Comparison of ENCODE assay signal across 7 cellular contexts in genomic region chr5:177545487-177546261, GRCh38. TPM values are rescaled to one million over a fixed set of nuclear protein-coding genes. Genes with fewer than 3 reads are reported as not detected.
A peak's percentile ranks its signal among the peaks of the same experiment; 100 is the strongest.
DNase-seq lines count a peak whose midpoint lies in the region; ATAC-seq and TF ChIP-seq lines count a peak whose summit lies in the region.
"Had no signal": no experiment of that assay in that cellular context is flagged by ENCODE, and none has a peak within 500 bp of the region (broad histone marks: within the 10 kb centered on the region; RNA-seq: fewer than 3 reads in every experiment).

No MANE protein-coding gene starts in this region.

- H3K4me3 ChIP-seq in colonic mucosa (no peak overlapping the region), psoas muscle (no peak overlapping the region)

- peak; percentile 83 to 85 (median 85) for ATAC-seq in psoas muscle
- no peak for ATAC-seq in GM21447 (IDR thresholded peaks at IDR 0.05; ENCODE audit: unreplicated experiment)
- no peak for ATAC-seq in GM21825 (IDR thresholded peaks at IDR 0.05; ENCODE audit: unreplicated experiment)

- H3K9me3 ChIP-seq in colonic mucosa (no peaks in the 10 kb centered on the region), psoas muscle (no peaks in the 10 kb centered on the region)

- WGBS in psoas muscle, 3 donors: 15 to 18% (median 18%) methylated on average over 4 of the region's 4 CpGs

- peak overlapping the region; percentile 39 for H3K27ac ChIP-seq in colonic mucosa
- peak overlapping the region; percentile 86 for H3K27ac ChIP-seq in psoas muscle

- DNase-seq in KBM-7 (peak; percentile 19), colonic mucosa (peak; percentile 37), psoas muscle (peak; percentile 61 to 73)
- no peak for DNase-seq in stimulated activated CD8-positive, alpha-beta memory T cell treated with anti-CD3 and anti-CD28 coated beads, Interleukin-4, amount 100 ng/mL, for 48 hours
- DNase-seq: activated gamma-delta T cell had no signal

- H3K9ac ChIP-seq in colonic mucosa (ENCODE audit: low read depth in 2 of 2, low read length in 2 of 2): no peak overlapping the region

- H3K4me1 ChIP-seq in colonic mucosa (no peaks in the 10 kb centered on the region), psoas muscle (peaks cover 85% of the 10 kb centered on the region)

- H3K36me3 ChIP-seq in colonic mucosa: no peaks in the 10 kb centered on the region
- H3K36me3 ChIP-seq in psoas muscle (ENCODE audit: insufficient read depth in 1 of 2, low read depth in 1 of 2): peaks cover 4 to 11% of the 10 kb centered on the region in 2 donors

- H3K27me3 ChIP-seq in colonic mucosa (no peaks in the 10 kb centered on the region), psoas muscle (ENCODE audit: insufficient read depth in 3 of 3, low read length in 2 of 3) (no peaks in the 10 kb centered on the region)

- intact Hi-C loops in colonic mucosa (cut with DNase I) (no loop called here), psoas muscle (cut with DNase I) (loop anchor here in 1 of 2 donors (10.0 kb wide), 1 partner anchor 49 kb away; the partner anchor contains the start of gene TMED9)

- in situ Hi-C loops in KBM-7 (cut with MboI; ENCODE audit: low pct_unique_long_range_greater_than_20kb, low sequenced_read_pairs): no loop called here

- TF ChIP-seq CTCF in colonic mucosa (IDR thresholded peaks at IDR 0.05): no peak
- TF ChIP-seq CTCF in psoas muscle (IDR thresholded peaks at IDR 0.05): no peak

RNA-seq across cellular contexts. Expression of gene FAM193B, which starts 8.7 kb away (rescaled TPM):
- total RNA-seq in colonic mucosa: 10 to 100 TPM; 39.4 to 78.6 TPM
- 10 to 100 TPM; 27.2 to 36.7 (median 30.3) TPM for total RNA-seq in psoas muscle
- 10 to 100 TPM; 26.9 to 31.2 (median 27.0) TPM for polyA plus RNA-seq in psoas muscle

RNA-seq across cellular contexts. Expression of gene DDX41, which starts 28.9 kb away (rescaled TPM):
- 100 to 1,000 TPM in 1 of 2 donors, 10 to 100 TPM in 1; 84.3 to 134 TPM for total RNA-seq in colonic mucosa
- total RNA-seq in psoas muscle: 10 to 100 TPM; 37.2 to 41.0 (median 40.2) TPM
- polyA plus RNA-seq in psoas muscle: 10 to 100 TPM; 45.6 to 71.6 (median 57.3) TPM

RNA-seq across cellular contexts. Expression of gene DOK3, which starts 36.0 kb away (rescaled TPM):
- 1 to 10 TPM; 4.1 to 8.9 TPM for total RNA-seq in colonic mucosa
- total RNA-seq in psoas muscle: 1 to 10 TPM; 2.4 to 5.4 (median 3.1) TPM
- 1 to 10 TPM in 2 of 3 donors, under 1 TPM in 1; 0.44 to 5.0 (median 3.8) TPM for polyA plus RNA-seq in psoas muscle

RNA-seq across cellular contexts. Expression of gene TMED9, which starts 46.3 kb away (rescaled TPM):
- total RNA-seq in colonic mucosa (100 to 1,000 TPM; 187 to 303 TPM), psoas muscle (10 to 100 TPM; 47.5 to 71.9 (median 56.7) TPM)
- 100 to 1,000 TPM in 2 of 3 donors, 10 to 100 TPM in 1; 78.3 to 185 (median 115) TPM for polyA plus RNA-seq in psoas muscle

RNA-seq across cellular contexts. Expression of gene PDLIM7, which starts 48.3 kb away (rescaled TPM):
- total RNA-seq in colonic mucosa (10 to 100 TPM; 19.7 to 44.9 TPM), psoas muscle (100 to 1,000 TPM; 134 to 221 (median 161) TPM)
- polyA plus RNA-seq in psoas muscle: 100 to 1,000 TPM; 174 to 254 (median 221) TPM

Comparison
In these comparisons a context has a peak if more than half of its experiments do, and no peak if none do; other contexts are left out.
1. ATAC-seq: peak in psoas muscle (4 of 4); none in GM21447 (single experiment) and GM21825 (single experiment).